ENCODE assay signal across 18 cellular contexts in the genomic region with DNA sequence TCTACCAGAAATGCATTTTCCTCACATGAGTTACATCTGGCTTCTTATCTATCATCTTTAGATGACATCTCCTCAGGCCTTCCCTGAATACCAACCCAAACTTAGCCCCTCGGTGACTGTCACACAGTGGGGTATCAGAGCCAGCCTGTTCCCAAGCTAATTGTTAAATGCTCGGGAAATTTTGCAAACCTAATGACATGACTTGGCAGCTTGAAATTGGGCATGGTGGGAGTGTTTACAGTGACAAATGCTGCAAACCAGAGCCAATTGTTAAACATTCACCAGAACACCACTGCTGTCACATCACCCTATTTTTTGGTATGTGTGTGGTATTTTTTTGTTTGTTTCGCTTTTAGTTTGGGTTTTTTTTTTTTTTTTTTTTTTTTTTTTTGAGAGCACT.
"Had no signal": no experiment of that assay in that cellular context is flagged by ENCODE, and none has a peak within 500 bp of the region (broad histone marks: within the 10 kb centered on the region; RNA-seq: fewer than 3 reads in every experiment).

No MANE protein-coding gene starts in this region.

- H3K36me3 ChIP-seq: breast epithelium, thyroid gland had no signal

- H3K4me2 ChIP-seq: hepatocyte had no signal

- H3K4me3 ChIP-seq: ascending aorta, breast epithelium, esophagus squamous epithelium, hepatocyte, mucosa of descending colon, right atrium auricular region, thyroid gland had no signal

- H3K27ac ChIP-seq: ascending aorta, breast epithelium, esophagus squamous epithelium, hepatocyte, right atrium auricular region, thyroid gland, WERI-Rb-1 had no signal

- DNase-seq: activated CD4-positive, alpha-beta T cell treated with anti-CD3 and anti-CD28 coated beads for 1 hour; activated CD4-positive, alpha-beta T cell treated with anti-CD3 and anti-CD28 coated beads, Interleukin-2, amount 50 U/mL, for 4 hours; activated gamma-delta T cell; cerebellar nuclear complex; effector memory CD4-positive, alpha-beta T cell; esophagus squamous epithelium; foreskin fibroblast; mammary epithelial cell; mucosa of descending colon; naive B cell; stimulated activated CD4-positive, alpha-beta T cell treated with anti-CD3 and anti-CD28 coated beads, Interleukin-2, amount 100 ng/mL, for 24 hours; stimulated activated naive CD4-positive, alpha-beta T cell treated with Interleukin-2 at 50 U/mL for 16 hours; thyroid gland; WERI-Rb-1 had no signal

- H3K4me1 ChIP-seq: breast epithelium, esophagus squamous epithelium, right atrium auricular region, thyroid gland had no signal

- H3K79me2 ChIP-seq: hepatocyte had no signal

- H2AFZ ChIP-seq: hepatocyte had no signal

- H3K27me3 ChIP-seq: ascending aorta, breast epithelium, esophagus squamous epithelium, hepatocyte, right atrium auricular region, thyroid gland had no signal

- H3K9me3 ChIP-seq: ascending aorta, breast epithelium, esophagus squamous epithelium, mucosa of descending colon, right atrium auricular region, thyroid gland had no signal
